In genomic region chr19:27689734-27690241, GRCh38 we compare ENCODE assay signal across 23 cellular contexts.
"Had no signal": no experiment of that assay in that cellular context is flagged by ENCODE, and none has a peak within 500 bp of the region (broad histone marks: within the 10 kb centered on the region; RNA-seq: fewer than 3 reads in every experiment).

No MANE protein-coding gene starts in this region.

- H3K27me3 Mint-ChIP-seq: naive thymus-derived CD4-positive, alpha-beta T cell; natural killer cell treated with Interleukin-12 subunit alpha and Interleukin-12 subunit beta and Interleukin-15 and Interleukin-18, amount 100 ng/mL, for 72 hours; progenitor cell of endocrine pancreas; stimulated activated naive CD8-positive, alpha-beta T cell treated with anti-CD3 and anti-CD28 coated beads, Interleukin-15, Interleukin-2, amounts not matched to agents 100 ng/mL and 50 ng/mL, for 24 hours; type B pancreatic cell had no signal

- H3K36me3 Mint-ChIP-seq: stimulated activated effector memory CD8-positive, alpha-beta T cell treated with anti-CD3 and anti-CD28 coated beads, Interleukin-12 subunit alpha, Interleukin-12 subunit beta, amount 100 ng/mL, for 72 hours; type B pancreatic cell had no signal

- H3K4me3 Mint-ChIP-seq: naive thymus-derived CD4-positive, alpha-beta T cell; natural killer cell treated with Interleukin-12 subunit alpha and Interleukin-12 subunit beta and Interleukin-15 and Interleukin-18, amount 100 ng/mL, for 72 hours; stimulated activated effector memory CD8-positive, alpha-beta T cell treated with anti-CD3 and anti-CD28 coated beads, Interleukin-12 subunit alpha, Interleukin-12 subunit beta, amount 100 ng/mL, for 72 hours; stimulated activated naive CD8-positive, alpha-beta T cell treated with anti-CD3 and anti-CD28 coated beads, Interleukin-15, Interleukin-2, amounts not matched to agents 100 ng/mL and 50 ng/mL, for 24 hours; type B pancreatic cell had no signal

- H3K9me3 ChIP-seq: ovary, vagina had no signal

- H3K36me3 ChIP-seq: lower lobe of right lung, ovary, spleen, tibial nerve, vagina had no signal

- H3K27me3 ChIP-seq: ovary, spleen, tibial nerve, vagina had no signal

- H3K4me1 ChIP-seq: lower lobe of right lung, spleen, tibial nerve, vagina had no signal

- H3K4me1 Mint-ChIP-seq: naive thymus-derived CD4-positive, alpha-beta T cell; stimulated activated effector memory CD8-positive, alpha-beta T cell treated with anti-CD3 and anti-CD28 coated beads, Interleukin-12 subunit alpha, Interleukin-12 subunit beta, amount 100 ng/mL, for 72 hours had no signal

- H3K27ac Mint-ChIP-seq: naive thymus-derived CD4-positive, alpha-beta T cell; natural killer cell treated with Interleukin-12 subunit alpha and Interleukin-12 subunit beta and Interleukin-15 and Interleukin-18, amount 100 ng/mL, for 72 hours; progenitor cell of endocrine pancreas; stimulated activated effector memory CD8-positive, alpha-beta T cell treated with anti-CD3 and anti-CD28 coated beads, Interleukin-12 subunit alpha, Interleukin-12 subunit beta, amount 100 ng/mL, for 72 hours; stimulated activated naive CD8-positive, alpha-beta T cell treated with anti-CD3 and anti-CD28 coated beads, Interleukin-15, Interleukin-2, amounts not matched to agents 100 ng/mL and 50 ng/mL, for 24 hours; type B pancreatic cell had no signal

- ATAC-seq: left cardiac atrium; left lobe of liver; lower lobe of right lung; naive thymus-derived CD4-positive, alpha-beta T cell; natural killer cell treated with Interleukin-12 subunit alpha and Interleukin-12 subunit beta and Interleukin-15 and Interleukin-18, amount 100 ng/mL, for 72 hours; right cardiac atrium; sciatic nerve; stimulated activated effector memory CD8-positive, alpha-beta T cell treated with anti-CD3 and anti-CD28 coated beads, Interleukin-12 subunit alpha, Interleukin-12 subunit beta, amount 100 ng/mL, for 72 hours had no signal

- H3K27ac ChIP-seq: lower lobe of right lung, ovary, spleen, tibial nerve, vagina had no signal

- H3K4me3 ChIP-seq: lower lobe of right lung, ovary, spleen, tibial nerve, vagina had no signal

- DNase-seq: hippocampal formation; kidney glomerular epithelial cell; left cardiac atrium; lower lobe of right lung; mammary epithelial cell; mesenchymal stem cell; naive thymus-derived CD4-positive, alpha-beta T cell; ovary; retina; right cardiac atrium; small intestine; spleen; stimulated activated CD4-positive, alpha-beta T cell treated with anti-CD3 and anti-CD28 coated beads, Interleukin-4, amount 100 ng/mL, for 24 hours; stimulated activated naive CD4-positive, alpha-beta T cell had no signal
